In the genomic region with DNA sequence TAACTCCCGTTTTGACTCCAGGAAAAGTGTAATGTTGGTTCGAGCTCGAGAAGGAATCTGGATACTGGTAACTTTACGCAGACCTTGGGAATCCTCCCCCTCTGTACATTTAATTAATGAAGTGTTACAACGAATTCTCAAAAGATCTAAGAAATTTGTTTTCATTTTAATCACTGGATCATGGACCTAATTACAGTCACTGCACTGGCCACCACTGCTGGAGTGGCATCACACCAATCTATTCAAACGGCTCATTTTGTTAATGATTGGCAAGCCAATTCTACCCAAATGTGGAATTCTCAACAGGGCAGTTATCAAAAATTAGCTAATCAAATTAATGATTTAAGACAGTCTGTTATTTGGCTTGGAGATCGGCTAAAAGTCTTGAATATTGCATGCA, we compare ENCODE assay signal across 14 cellular contexts. TPM values are rescaled to one million over a fixed set of nuclear protein-coding genes. Genes with fewer than 3 reads are reported as not detected.
"Had no signal": no experiment of that assay in that cellular context is flagged by ENCODE, and none has a peak within 500 bp of the region (broad histone marks: within the 10 kb centered on the region; RNA-seq: fewer than 3 reads in every experiment).

No MANE protein-coding gene starts in this region.

RNA-seq across cellular contexts. Expression of a gene that starts 30.1 kb away (rescaled TPM):
- total RNA-seq: activated B cell treated with CpG ODN at 0.5 μM for 24 hours; activated CD4-positive, alpha-beta memory T cell treated with anti-CD3 and anti-CD28 coated beads for 36 hours; activated CD4-positive, alpha-beta memory T cell treated with anti-CD3 and anti-CD28 coated beads, Interleukin-2, amount 10 ng/mL, durations not matched to agents 7 days and 5 days; activated CD4-positive, alpha-beta T cell treated with anti-CD3 and anti-CD28 coated beads for 36 hours; activated CD4-positive, alpha-beta T cell treated with anti-CD3 and anti-CD28 coated beads, Interleukin-2, amount 10 ng/mL, durations not matched to agents 24 days and 14 days; activated CD4-positive, alpha-beta T cell treated with anti-CD3 and anti-CD28 coated beads, Interleukin-2, amount 10 ng/mL, durations not matched to agents 7 days and 5 days; activated CD8-positive, alpha-beta memory T cell treated with anti-CD3 and anti-CD28 coated beads for 36 hours; activated CD8-positive, alpha-beta memory T cell treated with anti-CD3 and anti-CD28 coated beads, Interleukin-2, amount 10 ng/mL, durations not matched to agents 7 days and 5 days; activated CD8-positive, alpha-beta T cell treated with anti-CD3 and anti-CD28 coated beads for 36 hours; activated CD8-positive, alpha-beta T cell treated with anti-CD3 and anti-CD28 coated beads, Interleukin-2, amount 10 ng/mL, durations not matched to agents 7 days and 5 days; T-helper 1 cell treated with Interleukin-12 subunit alpha and Interleukin-12 subunit beta and Interleukin-4 antibody, amounts not matched to agents 30 ng/mL and 1 ng/mL, for 36 hours; T-helper 17 cell; T-helper 2 cell treated with Interferon-gamma antibody and Interleukin-4, amounts not matched to agents 100 ng/mL and 5 ng/mL, for 36 hours had no signal

RNA-seq across cellular contexts. Expression of a gene that starts 54.0 kb away (rescaled TPM):
- total RNA-seq: activated B cell treated with CpG ODN at 0.5 μM for 24 hours; activated CD4-positive, alpha-beta T cell treated with anti-CD3 and anti-CD28 coated beads, Interleukin-2, amount 10 ng/mL, durations not matched to agents 24 days and 14 days; T-helper 1 cell treated with Interleukin-12 subunit alpha and Interleukin-12 subunit beta and Interleukin-4 antibody, amounts not matched to agents 30 ng/mL and 1 ng/mL, for 36 hours; WTC11 had no signal
